27 cellular contexts compared by ENCODE assay signal in the genomic region with DNA sequence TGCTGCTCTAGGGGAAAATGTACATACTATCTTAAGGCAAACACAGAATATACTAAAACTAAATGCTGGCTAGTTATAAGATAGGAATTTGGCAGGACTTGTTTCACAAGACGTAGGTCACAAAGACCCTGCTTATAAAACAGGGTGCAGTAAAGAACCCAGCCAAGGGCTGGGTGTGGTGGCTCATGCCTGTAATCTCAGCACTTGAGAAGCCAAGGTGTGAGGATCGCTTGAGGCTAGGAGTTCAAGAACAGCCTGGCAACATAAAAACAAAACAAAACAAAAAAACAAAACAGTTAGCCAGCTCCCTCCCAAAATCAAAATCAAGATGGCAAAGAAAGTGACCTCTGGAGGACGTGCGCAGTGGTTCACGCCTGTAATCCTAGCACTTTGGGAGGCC. TPM values are rescaled to one million over a fixed set of nuclear protein-coding genes. Genes with fewer than 3 reads are reported as not detected.
DNase-seq lines count a peak whose midpoint lies in the region; ATAC-seq, FAIRE-seq and TF ChIP-seq lines count a peak whose summit lies in the region.
"Had no signal": no experiment of that assay in that cellular context is flagged by ENCODE, and none has a peak within 500 bp of the region (broad histone marks: within the 10 kb centered on the region; RNA-seq: fewer than 3 reads in every experiment).

No MANE protein-coding gene starts in this region.

- 84 to 88% methylated on average over 5 of the region's 5 CpGs for WGBS in GM23248 (ENCODE audit: low coverage in 1 of 2, low lambda C conversion rate in 2 of 2, missing lambda C conversion rate in 2 of 2), 2 experiments
- WGBS in right lobe of liver (ENCODE audit: insufficient coverage, low coverage, low lambda C conversion rate, missing lambda C conversion rate) = 74% methylated on average over 5 of the region's 5 CpGs

- no peak for TF ChIP-seq CTCF in right lobe of liver (IDR thresholded peaks at IDR 0.05)

- DNase-seq in GM23248 (no peak), immature natural killer cell (peak; percentile 55 to 63 (median 63)), right lobe of liver (no peak), RCC 7860 (ENCODE audit: low spot score) (no peak)
- no peak for DNase-seq in central memory CD8-positive, alpha-beta T cell (ENCODE audit: low spot score in 2 of 2)
- DNase-seq in stimulated activated effector memory CD8-positive, alpha-beta T cell treated with anti-CD3 and anti-CD28 coated beads, Interleukin-12 subunit alpha, Interleukin-12 subunit beta, amount 100 ng/mL, for 72 hours (ENCODE audit: low spot score in 2 of 2) = no peak
- DNase-seq: activated CD4-positive, alpha-beta T cell treated with anti-CD3 and anti-CD28 coated beads for 4 hours; amniotic stem cell; CD4-positive, alpha-beta T cell; glutamatergic neuron; Kasumi-1; MV-4-11; NCI-H1436 treated with DMSO at 0.1 percent for 48 hours; NCI-H226; NCI-H526 treated with DMSO at 0.1 percent for 48 hours; PC-3; SIG-M5; stimulated activated CD4-positive, alpha-beta T cell treated with anti-CD3 and anti-CD28 coated beads, Interleukin-4, amount 100 ng/mL, for 24 hours; substantia nigra had no signal

- H3K27ac ChIP-seq in GM23248 (no peak overlapping the region), right lobe of liver (peak overlapping the region in 1 of 3 donors; percentile 36)

- no peak overlapping the region for H3K4me2 ChIP-seq in GM23248 (ENCODE audit: unreplicated experiment)

- H3K9ac ChIP-seq in GM23248 = no peak overlapping the region

- peaks cover 24% of the 10 kb centered on the region for H3K4me1 ChIP-seq in GM23248 (ENCODE audit: insufficient read depth)
- H3K4me1 ChIP-seq in right lobe of liver = peaks cover 0 to 14% (median 0%) of the 10 kb centered on the region in 4 donors

- H3K36me3 ChIP-seq in GM23248 (ENCODE audit: low read depth) = no peaks in the 10 kb centered on the region
- no peaks in the 10 kb centered on the region for H3K36me3 ChIP-seq in right lobe of liver

- intact Hi-C loops in right lobe of liver (cut with DNase I) = no loop called here

- H3K79me2 ChIP-seq in GM23248 (ENCODE audit: insufficient read depth) = no peaks in the 10 kb centered on the region

- peak overlapping the region; percentile 38 for H3K27ac Mint-ChIP-seq in central memory CD8-positive, alpha-beta T cell (ENCODE audit: low read depth)
- H3K27ac Mint-ChIP-seq in immature natural killer cell = peak overlapping the region in 5 of 6 donors; percentile 71 to 93 (median 90)
- peak overlapping the region; percentile 89 for H3K27ac Mint-ChIP-seq in stimulated activated effector memory CD8-positive, alpha-beta T cell treated with anti-CD3 and anti-CD28 coated beads, Interleukin-12 subunit alpha, Interleukin-12 subunit beta, amount 100 ng/mL, for 72 hours
- H3K27ac Mint-ChIP-seq: activated naive CD4-positive, alpha-beta T cell treated with anti-CD3 and anti-CD28 coated beads, Interleukin-2, amount 50 U/mL, for 24 hours; brain; CD4-positive, alpha-beta T cell; T-helper 2 cell treated with Interferon-gamma antibody and Interleukin-4, amounts not matched to agents 5 μg/mL and 100 μg/mL, for 36 hours had no signal

- peaks cover 24% of the 10 kb centered on the region for H3F3A ChIP-seq in GM23248 (ENCODE audit: insufficient read depth)

- no peak for ATAC-seq in central memory CD8-positive, alpha-beta T cell (replicated peaks; ENCODE audit: extremely low read depth, poor library complexity, severe bottlenecking)
- ATAC-seq in stimulated activated effector memory CD8-positive, alpha-beta T cell treated with anti-CD3 and anti-CD28 coated beads, Interleukin-12 subunit alpha, Interleukin-12 subunit beta, amount 100 ng/mL, for 72 hours = peak; percentile 29
- no peak for ATAC-seq in right lobe of liver
- ATAC-seq in HG02938 (IDR thresholded peaks at IDR 0.05; ENCODE audit: unreplicated experiment) = no peak
- ATAC-seq: HCT116, PC-3, sciatic nerve had no signal

- no peak for TF ChIP-seq POLR2A in right lobe of liver (IDR thresholded peaks at IDR 0.05)

- H3K4me1 Mint-ChIP-seq in central memory CD8-positive, alpha-beta T cell = peaks cover 21% of the 10 kb centered on the region
- peaks cover 44 to 49% of the 10 kb centered on the region in 2 donors for H3K4me1 Mint-ChIP-seq in immature natural killer cell
- peaks cover 25% of the 10 kb centered on the region for H3K4me1 Mint-ChIP-seq in stimulated activated effector memory CD8-positive, alpha-beta T cell treated with anti-CD3 and anti-CD28 coated beads, Interleukin-12 subunit alpha, Interleukin-12 subunit beta, amount 100 ng/mL, for 72 hours

- H3K27me3 Mint-ChIP-seq in central memory CD8-positive, alpha-beta T cell = no peaks in the 10 kb centered on the region
- peaks cover 0 to 9% (median 8%) of the 10 kb centered on the region in 3 donors for H3K27me3 Mint-ChIP-seq in immature natural killer cell (ENCODE audit: low read depth in 3 of 3)
- H3K27me3 Mint-ChIP-seq: activated naive CD4-positive, alpha-beta T cell treated with anti-CD3 and anti-CD28 coated beads, Interleukin-2, amount 50 U/mL, for 24 hours; brain; CD4-positive, alpha-beta T cell had no signal

- H3K36me3 Mint-ChIP-seq in central memory CD8-positive, alpha-beta T cell (ENCODE audit: insufficient read depth) = peaks cover 3% of the 10 kb centered on the region
- no peaks in the 10 kb centered on the region for H3K36me3 Mint-ChIP-seq in immature natural killer cell
- no peaks in the 10 kb centered on the region for H3K36me3 Mint-ChIP-seq in stimulated activated effector memory CD8-positive, alpha-beta T cell treated with anti-CD3 and anti-CD28 coated beads, Interleukin-12 subunit alpha, Interleukin-12 subunit beta, amount 100 ng/mL, for 72 hours
- H3K36me3 Mint-ChIP-seq: activated naive CD4-positive, alpha-beta T cell treated with anti-CD3 and anti-CD28 coated beads, Interleukin-2, amount 50 U/mL, for 24 hours; brain had no signal

- H4K20me1 ChIP-seq in GM23248 (ENCODE audit: insufficient read depth) = no peaks in the 10 kb centered on the region

- H3K27me3 ChIP-seq in GM23248 (replicated peaks; ENCODE audit: insufficient read depth) (no peaks in the 10 kb centered on the region), right lobe of liver (no peaks in the 10 kb centered on the region)

- in situ Hi-C loops in GM23248 (cut with MboI) = no loop called here

- no peak overlapping the region for H3K4me3 Mint-ChIP-seq in central memory CD8-positive, alpha-beta T cell
- H3K4me3 Mint-ChIP-seq in immature natural killer cell = peak overlapping the region; percentile 44 to 63 (median 53)
- H3K4me3 Mint-ChIP-seq in stimulated activated effector memory CD8-positive, alpha-beta T cell treated with anti-CD3 and anti-CD28 coated beads, Interleukin-12 subunit alpha, Interleukin-12 subunit beta, amount 100 ng/mL, for 72 hours = no peak overlapping the region
- H3K4me3 Mint-ChIP-seq: activated naive CD4-positive, alpha-beta T cell treated with anti-CD3 and anti-CD28 coated beads, Interleukin-2, amount 50 U/mL, for 24 hours; brain; CD4-positive, alpha-beta T cell; T-helper 2 cell treated with Interferon-gamma antibody and Interleukin-4, amounts not matched to agents 5 μg/mL and 100 μg/mL, for 36 hours had no signal

- H3K9me3 ChIP-seq in GM23248 (ENCODE audit: low read depth) (no peaks in the 10 kb centered on the region), right lobe of liver (no peaks in the 10 kb centered on the region)

- H3K9me3 Mint-ChIP-seq in central memory CD8-positive, alpha-beta T cell = no peaks in the 10 kb centered on the region
- H3K9me3 Mint-ChIP-seq in immature natural killer cell = no peaks in the 10 kb centered on the region
- H3K9me3 Mint-ChIP-seq in stimulated activated effector memory CD8-positive, alpha-beta T cell treated with anti-CD3 and anti-CD28 coated beads, Interleukin-12 subunit alpha, Interleukin-12 subunit beta, amount 100 ng/mL, for 72 hours = no peaks in the 10 kb centered on the region
- H3K9me3 Mint-ChIP-seq: activated naive CD4-positive, alpha-beta T cell treated with anti-CD3 and anti-CD28 coated beads, Interleukin-2, amount 50 U/mL, for 24 hours; brain; CD4-positive, alpha-beta T cell; T-helper 2 cell treated with Interferon-gamma antibody and Interleukin-4, amounts not matched to agents 5 μg/mL and 100 μg/mL, for 36 hours had no signal

- no peaks in the 10 kb centered on the region for H3K9me2 ChIP-seq in GM23248 (ENCODE audit: insufficient read depth)

- H2AFZ ChIP-seq in GM23248 = peak overlapping the region; percentile 25; the same call in 1 of the 2 replicates

- H3K4me3 ChIP-seq in GM23248 (no peak overlapping the region), right lobe of liver (no peak overlapping the region)
- H3K4me3 ChIP-seq: lung had no signal

- no peak for FAIRE-seq in RCC 7860 (lab: Jason Lieb, UNC)
- FAIRE-seq: D721Med had no signal

RNA-seq across cellular contexts. Expression of a gene that starts 49.5 kb away (rescaled TPM):
- total RNA-seq in GM23248 (2014; rRNA removed; shearing (Covaris generic)) = 28.9 and 39.8 TPM in 2 replicates
- 11.8 and 11.9 TPM in 2 replicates for polyA plus RNA-seq in GM23248 (2016; fragmentation: Nextera tagmentation; extraction: Ambion mirVana)
- polyA plus RNA-seq in immature natural killer cell = 10 to 100 TPM; 40.6 to 49.1 (median 44.5) TPM
- total RNA-seq in right lobe of liver = 10 to 100 TPM; 18.3 to 35.1 (median 21.9) TPM

RNA-seq across cellular contexts. Expression of a gene that starts 53.7 kb away (rescaled TPM):
- 114 and 120 TPM in 2 replicates for total RNA-seq in GM23248 (2014; rRNA removed; shearing (Covaris generic))
- polyA plus RNA-seq in GM23248 (2016; fragmentation: Nextera tagmentation; extraction: Ambion mirVana) = 136 and 141 TPM in 2 replicates
- 10 to 100 TPM; 40.0 to 79.1 (median 41.5) TPM for polyA plus RNA-seq in immature natural killer cell
- total RNA-seq in right lobe of liver = 1,000 to 10,000 TPM in 2 of 6 experiments, 100 to 1,000 TPM in 4; 151 to 2,070 (median 532) TPM

Comparison
In these comparisons a context has a peak if more than half of its experiments do, and no peak if none do; other contexts are left out.
1. DNase-seq: peak in immature natural killer cell (3 of 3); none in GM23248 (single experiment), central memory CD8-positive, alpha-beta T cell (0 of 2), stimulated activated effector memory CD8-positive, alpha-beta T cell treated with anti-CD3 and anti-CD28 coated beads, Interleukin-12 subunit alpha, Interleukin-12 subunit beta, amount 100 ng/mL, for 72 hours (0 of 2), right lobe of liver (0 of 3) and RCC 7860 (single experiment).
2. H3K27ac Mint-ChIP-seq: peak in every context shown above with its lines; median percentile 90 in immature natural killer cell; 89 in stimulated activated effector memory CD8-positive, alpha-beta T cell treated with anti-CD3 and anti-CD28 coated beads, Interleukin-12 subunit alpha, Interleukin-12 subunit beta, amount 100 ng/mL, for 72 hours; 38 in central memory CD8-positive, alpha-beta T cell.
3. H3K4me3 Mint-ChIP-seq: peak in immature natural killer cell (5 of 5); none in central memory CD8-positive, alpha-beta T cell (single experiment) and stimulated activated effector memory CD8-positive, alpha-beta T cell treated with anti-CD3 and anti-CD28 coated beads, Interleukin-12 subunit alpha, Interleukin-12 subunit beta, amount 100 ng/mL, for 72 hours (single experiment).